ENCODE assay signal across 33 cellular contexts in genomic region chr11:125173027-125173426, GRCh38. TPM values are rescaled to one million over a fixed set of nuclear protein-coding genes. Genes with fewer than 3 reads are reported as not detected.
"Had no signal": no experiment of that assay in that cellular context is flagged by ENCODE, and none has a peak within 500 bp of the region (broad histone marks: within the 10 kb centered on the region; RNA-seq: fewer than 3 reads in every experiment).

No MANE protein-coding gene starts in this region.

- H3K4me3 Mint-ChIP-seq: activated B cell treated with CpG ODN at 0.5 μM for 24 hours; activated CD4-positive, alpha-beta memory T cell treated with anti-CD3 and anti-CD28 coated beads, Interleukin-2, amount 10 ng/mL, durations not matched to agents 7 days and 5 days; activated CD4-positive, alpha-beta T cell treated with anti-CD3 and anti-CD28 coated beads, Interleukin-2, amount 10 ng/mL, durations not matched to agents 7 days and 5 days; activated CD8-positive, alpha-beta memory T cell treated with anti-CD3 and anti-CD28 coated beads, Interleukin-2, amount 10 ng/mL, durations not matched to agents 7 days and 5 days; activated CD8-positive, alpha-beta T cell treated with anti-CD3 and anti-CD28 coated beads, Interleukin-2, amount 10 ng/mL, durations not matched to agents 7 days and 5 days; activated naive CD4-positive, alpha-beta T cell treated with anti-CD3 and anti-CD28 coated beads, Interleukin-2, amount 10 ng/mL, durations not matched to agents 7 days and 5 days; activated naive CD4-positive, alpha-beta T cell treated with anti-CD3 and anti-CD28 coated beads, Interleukin-2, amount 50 U/mL, for 24 hours; activated naive CD8-positive, alpha-beta T cell; activated naive CD8-positive, alpha-beta T cell treated with anti-CD3 and anti-CD28 coated beads, Interleukin-2, amount 10 ng/mL, durations not matched to agents 7 days and 5 days; activated naive CD8-positive, alpha-beta T cell treated with anti-CD3 and anti-CD28 coated beads, Interleukin-2, amount 50 U/mL, for 24 hours; activated T-cell treated with anti-CD3 and anti-CD28 coated beads, Interleukin-2, amount 50 U/mL, for 24 hours; T-helper 1 cell treated with Interleukin-12 subunit alpha and Interleukin-12 subunit beta and Interleukin-4 antibody, amounts not matched to agents 30 μg/mL and 1 μg/mL, for 36 hours; T-helper 2 cell treated with Interferon-gamma antibody and Interleukin-4, amounts not matched to agents 5 μg/mL and 100 μg/mL, for 36 hours had no signal

- H3K4me1 ChIP-seq: breast epithelium had no signal

- ATAC-seq: activated CD8-positive, alpha-beta memory T cell treated with anti-CD3 and anti-CD28 coated beads, Interleukin-2, amount 10 ng/mL, durations not matched to agents 7 days and 5 days; activated CD8-positive, alpha-beta T cell treated with anti-CD3 and anti-CD28 coated beads, Interleukin-2, amount 10 ng/mL, durations not matched to agents 7 days and 5 days; activated naive CD8-positive, alpha-beta T cell treated with anti-CD3 and anti-CD28 coated beads, Interleukin-2, amount 50 U/mL, for 24 hours had no signal

- H3K36me3 ChIP-seq: brain microvascular endothelial cell, breast epithelium had no signal

- DNase-seq: activated B cell treated with CpG ODN at 0.5 μM for 24 hours; activated CD4-positive, alpha-beta memory T cell treated with anti-CD3 and anti-CD28 coated beads, Interleukin-2, amount 10 ng/mL, durations not matched to agents 7 days and 5 days; activated CD4-positive, alpha-beta T cell treated with anti-CD3 and anti-CD28 coated beads for 4 hours; activated CD4-positive, alpha-beta T cell treated with anti-CD3 and anti-CD28 coated beads, Interleukin-2, amount 10 ng/mL, durations not matched to agents 7 days and 5 days; activated CD4-positive, alpha-beta T cell treated with anti-CD3 and anti-CD28 coated beads, Interleukin-2, amount 50 U/mL, for 48 hours; activated CD4-positive, CD25-positive, alpha-beta regulatory T cell treated with anti-CD3 and anti-CD28 coated beads, Interleukin-2, amount 50 U/mL, for 72 hours; activated CD8-positive, alpha-beta memory T cell treated with anti-CD3 and anti-CD28 coated beads for 24 hours; activated CD8-positive, alpha-beta memory T cell treated with anti-CD3 and anti-CD28 coated beads, Interleukin-2, amount 10 ng/mL, durations not matched to agents 7 days and 5 days; activated CD8-positive, alpha-beta memory T cell treated with anti-CD3 and anti-CD28 coated beads, Interleukin-2, amount 50 U/mL, for 48 hours; activated CD8-positive, alpha-beta T cell treated with anti-CD3 and anti-CD28 coated beads, Interleukin-2, amount 10 ng/mL, durations not matched to agents 7 days and 5 days; activated effector memory CD4-positive, alpha-beta T cell treated with Interleukin-2 at 50 U/mL for 16 hours; activated gamma-delta T cell; activated naive CD4-positive, alpha-beta T cell treated with anti-CD3 and anti-CD28 coated beads, Interleukin-2, amount 10 ng/mL, durations not matched to agents 7 days and 5 days; activated naive CD4-positive, alpha-beta T cell treated with Interleukin-2 at 50 U/mL for 16 hours; activated naive CD8-positive, alpha-beta T cell treated with anti-CD3 and anti-CD28 coated beads, Interleukin-2, amount 10 ng/mL, durations not matched to agents 7 days and 5 days; activated naive CD8-positive, alpha-beta T cell treated with anti-CD3 and anti-CD28 coated beads, Interleukin-2, amount 50 U/mL, for 24 hours; activated T-cell treated with anti-CD3 and anti-CD28 coated beads, Interleukin-2, amount 50 U/mL, for 24 hours; activated T-cell treated with anti-CD3 and anti-CD28 coated beads, Interleukin-2, amount 50 U/mL, for 48 hours; amygdala; anterior cingulate cortex; brain microvascular endothelial cell; central memory CD4-positive, alpha-beta T cell; T-helper 1 cell; T-helper 2 cell; T-helper 9 cell had no signal

- H3K9me3 ChIP-seq: breast epithelium had no signal

- H3K27ac ChIP-seq: brain microvascular endothelial cell, breast epithelium, VCaP had no signal

- H3K27me3 ChIP-seq: brain microvascular endothelial cell had no signal

- FAIRE-seq: TTC549 had no signal

- H3K27ac Mint-ChIP-seq: activated B cell treated with CpG ODN at 0.5 μM for 24 hours; activated CD4-positive, alpha-beta memory T cell treated with anti-CD3 and anti-CD28 coated beads, Interleukin-2, amount 10 ng/mL, durations not matched to agents 7 days and 5 days; activated CD4-positive, alpha-beta T cell treated with anti-CD3 and anti-CD28 coated beads, Interleukin-2, amount 10 ng/mL, durations not matched to agents 7 days and 5 days; activated CD8-positive, alpha-beta memory T cell treated with anti-CD3 and anti-CD28 coated beads, Interleukin-2, amount 10 ng/mL, durations not matched to agents 7 days and 5 days; activated CD8-positive, alpha-beta T cell treated with anti-CD3 and anti-CD28 coated beads, Interleukin-2, amount 10 ng/mL, durations not matched to agents 7 days and 5 days; activated naive CD4-positive, alpha-beta T cell treated with anti-CD3 and anti-CD28 coated beads, Interleukin-2, amount 10 ng/mL, durations not matched to agents 7 days and 5 days; activated naive CD4-positive, alpha-beta T cell treated with anti-CD3 and anti-CD28 coated beads, Interleukin-2, amount 50 U/mL, for 24 hours; activated naive CD8-positive, alpha-beta T cell; activated naive CD8-positive, alpha-beta T cell treated with anti-CD3 and anti-CD28 coated beads, Interleukin-2, amount 10 ng/mL, durations not matched to agents 7 days and 5 days; activated naive CD8-positive, alpha-beta T cell treated with anti-CD3 and anti-CD28 coated beads, Interleukin-2, amount 50 U/mL, for 24 hours; activated T-cell treated with anti-CD3 and anti-CD28 coated beads, Interleukin-2, amount 50 U/mL, for 24 hours; activated T-helper 2 cell treated with anti-CD3 and anti-CD28 coated beads, Interferon-gamma antibody, Interleukin-2, Interleukin-4, amounts not matched to agents 10 μg/mL and 5 μg/mL and 100 μg/mL, durations not matched to agents 14 hours and 24 hours and 36 hours; T-helper 1 cell treated with Interleukin-12 subunit alpha and Interleukin-12 subunit beta and Interleukin-4 antibody, amounts not matched to agents 30 μg/mL and 1 μg/mL, for 36 hours; T-helper 2 cell treated with Interferon-gamma antibody and Interleukin-4, amounts not matched to agents 5 μg/mL and 100 μg/mL, for 36 hours had no signal

- H3K9me3 Mint-ChIP-seq: activated B cell treated with CpG ODN at 0.5 μM for 24 hours; activated CD4-positive, alpha-beta memory T cell treated with anti-CD3 and anti-CD28 coated beads, Interleukin-2, amount 10 ng/mL, durations not matched to agents 7 days and 5 days; activated CD4-positive, alpha-beta T cell treated with anti-CD3 and anti-CD28 coated beads, Interleukin-2, amount 10 ng/mL, durations not matched to agents 7 days and 5 days; activated naive CD4-positive, alpha-beta T cell treated with anti-CD3 and anti-CD28 coated beads, Interleukin-2, amount 10 ng/mL, durations not matched to agents 7 days and 5 days; activated naive CD4-positive, alpha-beta T cell treated with anti-CD3 and anti-CD28 coated beads, Interleukin-2, amount 50 U/mL, for 24 hours; activated naive CD8-positive, alpha-beta T cell treated with anti-CD3 and anti-CD28 coated beads, Interleukin-2, amount 10 ng/mL, durations not matched to agents 7 days and 5 days; activated naive CD8-positive, alpha-beta T cell treated with anti-CD3 and anti-CD28 coated beads, Interleukin-2, amount 50 U/mL, for 24 hours; activated T-cell treated with anti-CD3 and anti-CD28 coated beads, Interleukin-2, amount 50 U/mL, for 24 hours; activated T-helper 2 cell treated with anti-CD3 and anti-CD28 coated beads, Interferon-gamma antibody, Interleukin-2, Interleukin-4, amounts not matched to agents 10 μg/mL and 5 μg/mL and 100 μg/mL, durations not matched to agents 14 hours and 24 hours and 36 hours; T-helper 1 cell treated with Interleukin-12 subunit alpha and Interleukin-12 subunit beta and Interleukin-4 antibody, amounts not matched to agents 30 μg/mL and 1 μg/mL, for 36 hours; T-helper 2 cell treated with Interferon-gamma antibody and Interleukin-4, amounts not matched to agents 5 μg/mL and 100 μg/mL, for 36 hours had no signal

- H3K4me1 Mint-ChIP-seq: activated B cell treated with CpG ODN at 0.5 μM for 24 hours; activated CD4-positive, alpha-beta memory T cell treated with anti-CD3 and anti-CD28 coated beads, Interleukin-2, amount 10 ng/mL, durations not matched to agents 7 days and 5 days; activated CD4-positive, alpha-beta T cell treated with anti-CD3 and anti-CD28 coated beads, Interleukin-2, amount 10 ng/mL, durations not matched to agents 7 days and 5 days; activated naive CD4-positive, alpha-beta T cell treated with anti-CD3 and anti-CD28 coated beads, Interleukin-2, amount 10 ng/mL, durations not matched to agents 7 days and 5 days; activated naive CD4-positive, alpha-beta T cell treated with anti-CD3 and anti-CD28 coated beads, Interleukin-2, amount 50 U/mL, for 24 hours; activated naive CD8-positive, alpha-beta T cell treated with anti-CD3 and anti-CD28 coated beads, Interleukin-2, amount 50 U/mL, for 24 hours had no signal

- H3K36me3 Mint-ChIP-seq: activated CD8-positive, alpha-beta memory T cell treated with anti-CD3 and anti-CD28 coated beads, Interleukin-2, amount 10 ng/mL, durations not matched to agents 7 days and 5 days; activated naive CD4-positive, alpha-beta T cell treated with anti-CD3 and anti-CD28 coated beads, Interleukin-2, amount 10 ng/mL, durations not matched to agents 7 days and 5 days; activated naive CD4-positive, alpha-beta T cell treated with anti-CD3 and anti-CD28 coated beads, Interleukin-2, amount 50 U/mL, for 24 hours; activated naive CD8-positive, alpha-beta T cell; activated naive CD8-positive, alpha-beta T cell treated with anti-CD3 and anti-CD28 coated beads, Interleukin-2, amount 10 ng/mL, durations not matched to agents 7 days and 5 days had no signal

- H3K4me3 ChIP-seq: breast epithelium had no signal

RNA-seq across cellular contexts. Expression of gene PKNOX2, which starts 8.5 kb away (rescaled TPM):
- total RNA-seq: activated B cell treated with CpG ODN at 0.5 μM for 24 hours; activated CD4-positive, alpha-beta memory T cell treated with anti-CD3 and anti-CD28 coated beads, Interleukin-2, amount 10 ng/mL, durations not matched to agents 7 days and 5 days; activated CD4-positive, alpha-beta T cell treated with anti-CD3 and anti-CD28 coated beads, Interleukin-2, amount 10 ng/mL, durations not matched to agents 7 days and 5 days; activated CD8-positive, alpha-beta memory T cell treated with anti-CD3 and anti-CD28 coated beads, Interleukin-2, amount 10 ng/mL, durations not matched to agents 7 days and 5 days; activated CD8-positive, alpha-beta T cell treated with anti-CD3 and anti-CD28 coated beads, Interleukin-2, amount 10 ng/mL, durations not matched to agents 7 days and 5 days; activated naive CD8-positive, alpha-beta T cell treated with anti-CD3 and anti-CD28 coated beads, Interleukin-2, amount 10 ng/mL, durations not matched to agents 7 days and 5 days; activated T-helper 2 cell treated with anti-CD3 and anti-CD28 coated beads, Interferon-gamma antibody, Interleukin-2, Interleukin-4, amounts not matched to agents 10 μg/mL and 5 μg/mL and 100 μg/mL, durations not matched to agents 14 hours and 24 hours and 36 hours had no signal
